In genomic region chr7:924541-925231, GRCh38 we compare ENCODE assay signal across 9 cellular contexts. TPM values are rescaled to one million over a fixed set of nuclear protein-coding genes. Genes with fewer than 3 reads are reported as not detected.
A peak's percentile ranks its signal among the peaks of the same experiment; 100 is the strongest.
DNase-seq lines count a peak whose midpoint lies in the region; ATAC-seq and TF ChIP-seq lines count a peak whose summit lies in the region.
"Had no signal": no experiment of that assay in that cellular context is flagged by ENCODE, and none has a peak within 500 bp of the region (broad histone marks: within the 10 kb centered on the region; RNA-seq: fewer than 3 reads in every experiment).

No MANE protein-coding gene starts in this region.

- DNase-seq in GM12864 (ENCODE audit: low read depth) (no peak), MV-4-11 (lab: John Stamatoyannopoulos, UW) (peak; percentile 82), posterior vena cava (ENCODE audit: low spot score) (peak; percentile 83), NCI-H82 treated with DMSO at 0.1 percent for 48 hours (lab: John Stamatoyannopoulos, UW; ENCODE audit: unreplicated experiment) (no peak), NCI-H146 (lab: John Stamatoyannopoulos, UW) (no peak), superior temporal gyrus (ENCODE audit: extremely low spot score) (no peak)

- TF ChIP-seq CTCF in GM12864 (IDR thresholded peaks at IDR 0.05; ENCODE audit: low read depth, low read length, missing control alignments), result no peak

- H3K4me1 Mint-ChIP-seq in activated naive CD4-positive, alpha-beta T cell treated with anti-CD3 and anti-CD28 coated beads, Interleukin-2, amount 50 U/mL, for 24 hours, result peaks cover 32% of the 10 kb centered on the region

- H3K36me3 Mint-ChIP-seq in activated naive CD4-positive, alpha-beta T cell treated with anti-CD3 and anti-CD28 coated beads, Interleukin-2, amount 50 U/mL, for 24 hours, result no peaks in the 10 kb centered on the region

- peak; percentile 47 for ATAC-seq in GM21717 (IDR thresholded peaks at IDR 0.05; ENCODE audit: unreplicated experiment)

- peak overlapping the region; percentile 52 for H3K4me3 Mint-ChIP-seq in activated naive CD4-positive, alpha-beta T cell treated with anti-CD3 and anti-CD28 coated beads, Interleukin-2, amount 50 U/mL, for 24 hours

- no peaks in the 10 kb centered on the region for H3K27me3 Mint-ChIP-seq in activated naive CD4-positive, alpha-beta T cell treated with anti-CD3 and anti-CD28 coated beads, Interleukin-2, amount 50 U/mL, for 24 hours

- peak overlapping the region; percentile 23 for H3K27ac Mint-ChIP-seq in activated naive CD4-positive, alpha-beta T cell treated with anti-CD3 and anti-CD28 coated beads, Interleukin-2, amount 50 U/mL, for 24 hours

- H3K4me3 ChIP-seq in GM12864 (ENCODE audit: low read depth, low read length), result peak overlapping the region; percentile 43

- intact Hi-C loops in posterior vena cava (cut with DNase I), result no loop called here

- no peaks in the 10 kb centered on the region for H3K9me3 Mint-ChIP-seq in activated naive CD4-positive, alpha-beta T cell treated with anti-CD3 and anti-CD28 coated beads, Interleukin-2, amount 50 U/mL, for 24 hours

RNA-seq across cellular contexts. Expression of gene ADAP1, which starts 29.8 kb away (rescaled TPM):
- 10 to 100 TPM; 16.3 to 17.8 TPM for total RNA-seq in posterior vena cava

RNA-seq across cellular contexts. Expression of gene GET4, which starts 48.3 kb away (rescaled TPM):
- total RNA-seq in posterior vena cava, result 10 to 100 TPM; 13.2 to 16.3 TPM

RNA-seq across cellular contexts. Expression of gene COX19, which starts 50.7 kb away (rescaled TPM):
- 1 to 10 TPM; 5.9 to 8.4 TPM for total RNA-seq in posterior vena cava

RNA-seq across cellular contexts. Expression of gene CYP2W1, which starts 58.3 kb away (rescaled TPM):
- total RNA-seq in posterior vena cava, result not detected
- total RNA-seq: fibroblast of lung had no signal

Comparison
In these comparisons a context has a peak if more than half of its experiments do, and no peak if none do; other contexts are left out.
1. DNase-seq: peak in MV-4-11 (single experiment) and posterior vena cava (single experiment); none in GM12864 (single experiment), NCI-H82 treated with DMSO at 0.1 percent for 48 hours (single experiment), NCI-H146 (single experiment) and superior temporal gyrus (single experiment).